Comparison of ENCODE assay signal across 33 cellular contexts in the genomic region with DNA sequence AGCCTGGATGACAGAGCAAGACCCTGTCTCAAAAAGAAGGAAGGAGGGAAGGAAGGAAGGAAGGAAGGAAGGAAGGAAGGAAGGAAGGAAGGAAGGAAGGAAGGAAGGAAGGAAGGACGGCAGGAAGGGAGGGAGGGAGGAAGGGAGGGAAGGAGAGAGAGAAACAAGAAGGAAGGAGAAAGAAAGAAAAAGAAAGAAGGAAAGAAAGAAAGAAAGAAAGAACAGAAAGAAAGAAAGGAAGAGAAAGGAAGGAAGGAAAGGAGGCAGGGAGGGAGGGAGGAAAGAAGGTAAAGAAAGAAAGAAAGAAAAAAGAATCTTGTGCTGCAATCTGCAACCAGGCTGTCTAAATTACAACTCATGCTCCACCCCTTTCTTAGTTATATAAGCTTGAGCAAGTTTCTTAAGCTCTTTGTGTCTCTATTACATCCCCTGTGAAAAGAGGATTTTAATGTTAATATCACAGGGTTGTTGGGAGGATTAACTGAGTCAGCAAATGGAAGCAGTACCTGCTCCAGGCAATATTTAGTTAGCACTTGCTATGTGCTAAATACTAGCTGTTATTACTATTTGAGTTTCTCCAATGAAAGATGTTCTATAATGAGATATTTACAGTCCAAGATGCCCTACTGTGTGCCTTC.
"Had no signal": no experiment of that assay in that cellular context is flagged by ENCODE, and none has a peak within 500 bp of the region (broad histone marks: within the 10 kb centered on the region; RNA-seq: fewer than 3 reads in every experiment).

No MANE protein-coding gene starts in this region.

- ATAC-seq: activated T-cell treated with anti-CD3 and anti-CD28 coated beads, Interleukin-2, amount 50 U/mL, for 72 hours; activated T-helper 17 cell treated with anti-CD3 and anti-CD28 coated beads, Interleukin-2, amount 50 U/mL, for 72 hours; Right ventricle myocardium inferior had no signal

- H3K27ac Mint-ChIP-seq: activated CD4-positive, alpha-beta memory T cell treated with anti-CD3 and anti-CD28 coated beads, Interleukin-2, amount 10 ng/mL, durations not matched to agents 7 days and 5 days; activated naive CD8-positive, alpha-beta T cell treated with anti-CD3 and anti-CD28 coated beads for 36 hours; activated T-cell treated with anti-CD3 and anti-CD28 coated beads, Interleukin-2, amount 50 U/mL, for 72 hours; activated T-helper 17 cell treated with anti-CD3 and anti-CD28 coated beads, Interleukin-2, amount 50 U/mL, for 72 hours had no signal

- H3K4me3 ChIP-seq: ascending aorta, cardiac muscle cell, Peyer's patch had no signal

- DNase-seq: activated CD4-positive, alpha-beta memory T cell treated with anti-CD3 and anti-CD28 coated beads, Interleukin-2, amount 10 ng/mL, durations not matched to agents 7 days and 5 days; activated CD4-positive, alpha-beta T cell treated with anti-CD3 and anti-CD28 coated beads for 1 hour; activated CD4-positive, alpha-beta T cell treated with anti-CD3 and anti-CD28 coated beads for 48 hours; activated CD4-positive, CD25-positive, alpha-beta regulatory T cell; activated effector memory CD4-positive, alpha-beta T cell treated with anti-CD3 and anti-CD28 coated beads, Interleukin-2, amount 50 U/mL, for 16 hours; activated naive CD4-positive, alpha-beta T cell; activated naive CD4-positive, alpha-beta T cell treated with anti-CD3 and anti-CD28 coated beads, Interleukin-2, amount 50 U/mL, for 16 hours; activated naive CD8-positive, alpha-beta T cell treated with anti-CD3 and anti-CD28 coated beads for 36 hours; activated T-cell treated with anti-CD3 and anti-CD28 coated beads, Interleukin-2, amount 50 U/mL, for 1 hour; activated T-cell treated with anti-CD3 and anti-CD28 coated beads, Interleukin-2, amount 50 U/mL, for 72 hours; MM.1S; MV-4-11; NCI-H1436 treated with DMSO at 0.1 percent for 48 hours; NCI-H1694 treated with DMSO at 0.1 percent for 48 hours; NCI-H2107; NCI-H2171; NCI-H510A treated with DMSO at 0.1 percent for 48 hours; NCI-H526 treated with DMSO at 0.1 percent for 48 hours; NCI-H774; Peyer's patch; SIG-M5; SW 1271; T-helper 1 cell; T-helper 2 cell; T-helper 9 cell had no signal

- H3K36me3 Mint-ChIP-seq: activated naive CD8-positive, alpha-beta T cell treated with anti-CD3 and anti-CD28 coated beads for 36 hours had no signal

- H3K4me1 Mint-ChIP-seq: activated CD4-positive, alpha-beta memory T cell treated with anti-CD3 and anti-CD28 coated beads, Interleukin-2, amount 10 ng/mL, durations not matched to agents 7 days and 5 days; activated naive CD8-positive, alpha-beta T cell treated with anti-CD3 and anti-CD28 coated beads for 36 hours; activated T-helper 17 cell treated with anti-CD3 and anti-CD28 coated beads, Interleukin-2, amount 50 U/mL, for 72 hours; central memory CD8-positive, alpha-beta T cell had no signal

- H3K9me3 ChIP-seq: ascending aorta, Peyer's patch had no signal

- H3K27me3 Mint-ChIP-seq: activated CD4-positive, alpha-beta memory T cell treated with anti-CD3 and anti-CD28 coated beads, Interleukin-2, amount 10 ng/mL, durations not matched to agents 7 days and 5 days; activated naive CD8-positive, alpha-beta T cell treated with anti-CD3 and anti-CD28 coated beads for 36 hours; activated T-helper 17 cell treated with anti-CD3 and anti-CD28 coated beads, Interleukin-2, amount 50 U/mL, for 72 hours; central memory CD8-positive, alpha-beta T cell had no signal

- H3K9ac ChIP-seq: KMS-11 had no signal

- H3K4me3 Mint-ChIP-seq: activated CD4-positive, alpha-beta memory T cell treated with anti-CD3 and anti-CD28 coated beads, Interleukin-2, amount 10 ng/mL, durations not matched to agents 7 days and 5 days; activated naive CD8-positive, alpha-beta T cell treated with anti-CD3 and anti-CD28 coated beads for 36 hours; activated T-cell treated with anti-CD3 and anti-CD28 coated beads, Interleukin-2, amount 50 U/mL, for 72 hours; activated T-helper 17 cell treated with anti-CD3 and anti-CD28 coated beads, Interleukin-2, amount 50 U/mL, for 72 hours; central memory CD8-positive, alpha-beta T cell had no signal

- H3K27me3 ChIP-seq: ascending aorta, cardiac muscle cell, Peyer's patch had no signal

- H3K4me1 ChIP-seq: ascending aorta, Peyer's patch had no signal

- H3K36me3 ChIP-seq: ascending aorta, cardiac muscle cell, Peyer's patch had no signal

- H3K4me2 ChIP-seq: KMS-11 had no signal

- H3K27ac ChIP-seq: ascending aorta, cardiac muscle cell, KMS-11, Peyer's patch, RWPE1, VCaP had no signal
